Comparison of ENCODE assay signal across 9 cellular contexts in genomic region chr10:6068422-6068821, GRCh38. TPM values are rescaled to one million over a fixed set of nuclear protein-coding genes. Genes with fewer than 3 reads are reported as not detected.
DNase-seq lines count a peak whose midpoint lies in the region; ATAC-seq lines count a peak whose summit lies in the region.
"Had no signal": no experiment of that assay in that cellular context is flagged by ENCODE, and none has a peak within 500 bp of the region (broad histone marks: within the 10 kb centered on the region; RNA-seq: fewer than 3 reads in every experiment).

No MANE protein-coding gene starts in this region.

- CTCF ChIA-PET in activated CD4-positive, alpha-beta memory T cell treated with anti-CD3 and anti-CD28 coated beads for 36 hours (lab: Charles Lee) = interaction anchor here (1.3 to 10.3 kb wide), 2 partner anchors 15 to 18 kb away, joined by 9 to 112 read pairs; no protein-coding TSS in a partner anchor

- peak overlapping the region; percentile 73 for H3K4me3 Mint-ChIP-seq in activated T-cell treated with anti-CD3 and anti-CD28 coated beads, Interleukin-2, amount 50 U/mL, for 24 hours
- peak overlapping the region; percentile 71 for H3K4me3 Mint-ChIP-seq in activated CD4-positive, alpha-beta memory T cell treated with anti-CD3 and anti-CD28 coated beads for 36 hours
- peak overlapping the region; percentile 42 to 55 for H3K4me3 Mint-ChIP-seq in stimulated activated naive B cell treated with anti-CD40 and anti-IgM and Interleukin-4, amounts not matched to agents 10 μg/mL and 1 μg/mL and 100 μg/mL, for 72 hours

- no peaks in the 10 kb centered on the region for H3K27me3 Mint-ChIP-seq in activated T-cell treated with anti-CD3 and anti-CD28 coated beads, Interleukin-2, amount 50 U/mL, for 24 hours
- H3K27me3 Mint-ChIP-seq in activated CD4-positive, alpha-beta memory T cell treated with anti-CD3 and anti-CD28 coated beads for 36 hours = peaks cover 2% of the 10 kb centered on the region
- H3K27me3 Mint-ChIP-seq in stimulated activated naive B cell treated with anti-CD40 and anti-IgM and Interleukin-4, amounts not matched to agents 10 μg/mL and 1 μg/mL and 100 μg/mL, for 72 hours = no peaks in the 10 kb centered on the region

- H3K27ac Mint-ChIP-seq in activated T-cell treated with anti-CD3 and anti-CD28 coated beads, Interleukin-2, amount 50 U/mL, for 24 hours = peak overlapping the region; percentile 94
- H3K27ac Mint-ChIP-seq in activated CD4-positive, alpha-beta memory T cell treated with anti-CD3 and anti-CD28 coated beads for 36 hours = peak overlapping the region; percentile 96
- peak overlapping the region; percentile 96 for H3K27ac Mint-ChIP-seq in stimulated activated naive B cell treated with anti-CD40 and anti-IgM and Interleukin-4, amounts not matched to agents 10 μg/mL and 1 μg/mL and 100 μg/mL, for 72 hours

- peaks cover 95% of the 10 kb centered on the region for H3K4me1 Mint-ChIP-seq in activated T-cell treated with anti-CD3 and anti-CD28 coated beads, Interleukin-2, amount 50 U/mL, for 24 hours (ENCODE audit: low read depth)
- peaks cover 92% of the 10 kb centered on the region for H3K4me1 Mint-ChIP-seq in activated CD4-positive, alpha-beta memory T cell treated with anti-CD3 and anti-CD28 coated beads for 36 hours (ENCODE audit: low read depth)
- H3K4me1 Mint-ChIP-seq in stimulated activated naive B cell treated with anti-CD40 and anti-IgM and Interleukin-4, amounts not matched to agents 10 μg/mL and 1 μg/mL and 100 μg/mL, for 72 hours = peaks cover 57 to 69% of the 10 kb centered on the region in 2 donors

- H3K36me3 Mint-ChIP-seq in activated T-cell treated with anti-CD3 and anti-CD28 coated beads, Interleukin-2, amount 50 U/mL, for 24 hours (ENCODE audit: low read depth) = no peaks in the 10 kb centered on the region
- peaks cover 3% of the 10 kb centered on the region for H3K36me3 Mint-ChIP-seq in activated CD4-positive, alpha-beta memory T cell treated with anti-CD3 and anti-CD28 coated beads for 36 hours
- H3K36me3 Mint-ChIP-seq in stimulated activated naive B cell treated with anti-CD40 and anti-IgM and Interleukin-4, amounts not matched to agents 10 μg/mL and 1 μg/mL and 100 μg/mL, for 72 hours = peaks cover 1 to 3% of the 10 kb centered on the region in 2 donors

- intact Hi-C loops in activated CD4-positive, alpha-beta memory T cell treated with anti-CD3 and anti-CD28 coated beads for 36 hours (cut with micrococcal nuclease) = loop anchor here (5.0 kb wide), 1 partner anchor 256 kb away; the partner anchor contains the start of gene GDI2

- ATAC-seq in HG03342 (IDR thresholded peaks at IDR 0.05; ENCODE audit: unreplicated experiment) = peak; percentile 61
- peak; percentile 72 to 73 for ATAC-seq in stimulated activated naive B cell treated with anti-CD40 and anti-IgM and Interleukin-4, amounts not matched to agents 10 μg/mL and 1 μg/mL and 100 μg/mL, for 72 hours (replicated peaks)
- no peak for ATAC-seq in HG03439 (IDR thresholded peaks at IDR 0.05; ENCODE audit: unreplicated experiment)

- no peaks in the 10 kb centered on the region for H3K9me3 Mint-ChIP-seq in activated T-cell treated with anti-CD3 and anti-CD28 coated beads, Interleukin-2, amount 50 U/mL, for 24 hours
- H3K9me3 Mint-ChIP-seq in activated CD4-positive, alpha-beta memory T cell treated with anti-CD3 and anti-CD28 coated beads for 36 hours = peaks cover 4% of the 10 kb centered on the region
- no peaks in the 10 kb centered on the region for H3K9me3 Mint-ChIP-seq in stimulated activated naive B cell treated with anti-CD40 and anti-IgM and Interleukin-4, amounts not matched to agents 10 μg/mL and 1 μg/mL and 100 μg/mL, for 72 hours

- POLR2A ChIA-PET in activated CD4-positive, alpha-beta memory T cell treated with anti-CD3 and anti-CD28 coated beads for 36 hours (lab: Charles Lee) = interaction anchor here (0.9 to 14.3 kb wide), 3 partner anchors 15 to 18 kb away, joined by 4 to 343 read pairs (median 157); no protein-coding TSS in a partner anchor

- DNase-seq in activated T-cell treated with anti-CD3 and anti-CD28 coated beads, Interleukin-2, amount 50 U/mL, for 24 hours = peak; percentile 56
- DNase-seq in activated T-cell treated with anti-CD3 and anti-CD28 coated beads for 4 hours (no peak), NCI-H82 (lab: John Stamatoyannopoulos, UW) (no peak)
- peak; percentile 66 for DNase-seq in activated CD4-positive, alpha-beta memory T cell treated with anti-CD3 and anti-CD28 coated beads for 36 hours
- DNase-seq in stimulated activated naive B cell treated with anti-CD40 and anti-IgM and Interleukin-4, amounts not matched to agents 10 μg/mL and 1 μg/mL and 100 μg/mL, for 72 hours = peak; percentile 66
- DNase-seq in stimulated activated CD4-positive, alpha-beta T cell treated with anti-CD3 and anti-CD28 coated beads, Interleukin-4, amount 100 ng/mL, for 1 hour = no peak

RNA-seq across cellular contexts. Expression of gene IL2RA, which starts 6.3 kb away (rescaled TPM):
- 100 to 1,000 TPM; 961 to 988 TPM for total RNA-seq in activated CD4-positive, alpha-beta memory T cell treated with anti-CD3 and anti-CD28 coated beads for 36 hours
- total RNA-seq: epithelial cell of proximal tubule had no signal

RNA-seq across cellular contexts. Expression of gene RBM17, which starts 20.4 kb away (rescaled TPM):
- 100 to 1,000 TPM; 151 to 155 TPM for total RNA-seq in activated CD4-positive, alpha-beta memory T cell treated with anti-CD3 and anti-CD28 coated beads for 36 hours

Comparison
In these comparisons a context has a peak if more than half of its experiments do, and no peak if none do; other contexts are left out.
1. DNase-seq: peak in activated T-cell treated with anti-CD3 and anti-CD28 coated beads, Interleukin-2, amount 50 U/mL, for 24 hours (single experiment), activated CD4-positive, alpha-beta memory T cell treated with anti-CD3 and anti-CD28 coated beads for 36 hours (single experiment) and stimulated activated naive B cell treated with anti-CD40 and anti-IgM and Interleukin-4, amounts not matched to agents 10 μg/mL and 1 μg/mL and 100 μg/mL, for 72 hours (single experiment); none in activated T-cell treated with anti-CD3 and anti-CD28 coated beads for 4 hours (single experiment), stimulated activated CD4-positive, alpha-beta T cell treated with anti-CD3 and anti-CD28 coated beads, Interleukin-4, amount 100 ng/mL, for 1 hour (single experiment) and NCI-H82 (single experiment).
2. Peak in every context shown above with its lines, with median percentiles within 50 percentile points of each other: H3K27ac Mint-ChIP-seq and H3K4me3 Mint-ChIP-seq.